Comparison of ENCODE assay signal across 8 cellular contexts in the genomic region with DNA sequence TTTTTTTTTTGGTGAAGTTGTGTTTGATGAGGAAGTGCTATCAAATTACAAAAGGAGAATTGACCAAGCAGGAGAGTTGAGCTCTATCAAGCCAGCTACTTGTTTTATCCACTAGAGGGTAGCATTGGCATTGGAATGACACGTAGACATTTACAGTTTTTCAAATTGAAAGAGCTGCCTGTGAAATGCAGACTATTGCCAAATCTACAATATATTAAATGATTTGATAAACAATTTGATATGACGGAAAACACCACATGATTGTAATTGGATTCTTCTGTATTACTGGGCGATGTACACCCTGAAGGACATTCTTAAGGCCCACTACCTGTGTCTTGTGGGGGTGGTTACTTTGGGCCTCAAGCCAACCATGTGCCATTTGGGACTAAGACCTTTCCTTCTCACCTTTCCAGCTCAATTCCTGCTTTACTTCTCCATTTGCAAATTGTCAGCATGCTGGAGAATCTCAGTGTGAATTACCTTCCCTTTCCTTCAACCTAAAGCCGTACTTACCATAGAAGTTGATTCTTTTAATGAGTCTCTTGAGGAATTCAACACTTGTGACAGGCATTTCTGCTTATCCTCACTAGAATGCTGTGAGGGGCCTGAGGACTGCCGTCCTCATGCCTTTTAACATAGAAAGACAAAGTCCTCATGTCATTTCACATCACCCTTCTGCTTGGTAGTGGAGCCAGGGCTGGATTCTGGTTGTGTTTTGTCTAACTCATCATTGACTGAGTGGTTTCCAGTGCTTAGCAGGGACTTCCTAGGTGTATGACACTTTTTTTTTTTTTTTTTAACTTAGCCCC.
A peak's percentile ranks its signal among the peaks of the same experiment; 100 is the strongest.
DNase-seq lines count a peak whose midpoint lies in the region; ATAC-seq and TF ChIP-seq lines count a peak whose summit lies in the region.

No MANE protein-coding gene starts in this region.

- WGBS in trophoblast cell (ENCODE audit: extremely low coverage, insufficient coverage, insufficient read length) = no CpG with 5 or more reads among the region's 5 CpGs

- H3K4me1 Mint-ChIP-seq in activated T-cell treated with anti-CD3 and anti-CD28 coated beads, Interleukin-2, amount 50 U/mL, for 4 hours (ENCODE audit: low read depth) = no peaks in the 10 kb centered on the region

- no peaks in the 10 kb centered on the region for H3K79me1 ChIP-seq in trophoblast cell (ENCODE audit: low read length)

- H2BK12ac ChIP-seq in trophoblast cell (ENCODE audit: low read length) = no peak overlapping the region

- ATAC-seq in GM18498 (IDR thresholded peaks at IDR 0.05; ENCODE audit: unreplicated experiment) = peak; percentile 86
- ATAC-seq in HG02938 (IDR thresholded peaks at IDR 0.05; ENCODE audit: unreplicated experiment) = peak; percentile 74
- ATAC-seq in activated T-cell treated with anti-CD3 and anti-CD28 coated beads, Interleukin-2, amount 50 U/mL, for 4 hours = no peak

- no peak overlapping the region for H2AK5ac ChIP-seq in trophoblast cell (ENCODE audit: low read length)

- no peak overlapping the region for H3K18ac ChIP-seq in trophoblast cell (ENCODE audit: low read length)

- no peak overlapping the region for H3K14ac ChIP-seq in trophoblast cell (ENCODE audit: low read length)

- H3K9me3 Mint-ChIP-seq in activated T-cell treated with anti-CD3 and anti-CD28 coated beads, Interleukin-2, amount 50 U/mL, for 4 hours = no peaks in the 10 kb centered on the region

- peaks cover 0 to 2% of the 10 kb centered on the region in 2 experiments for H3K4me1 ChIP-seq in trophoblast cell (ENCODE audit: control insufficient read depth in 1 of 2, insufficient read depth in 2 of 2, low read length in 2 of 2)

- peak; percentile 84 for DNase-seq in AG10803 (ENCODE audit: low read depth)
- peak; percentile 21 for DNase-seq in NCI-H187 treated with DMSO at 0.1 percent for 48 hours (lab: John Stamatoyannopoulos, UW)
- DNase-seq in SW480 (ENCODE audit: low spot score) = peak; percentile 73
- peak; percentile 51 for DNase-seq in foreskin melanocyte
- DNase-seq in trophoblast cell = peak in 1 of 2 donors; percentile 80
- no peak for DNase-seq in activated T-cell treated with anti-CD3 and anti-CD28 coated beads, Interleukin-2, amount 50 U/mL, for 4 hours

- H3K4me3 Mint-ChIP-seq in activated T-cell treated with anti-CD3 and anti-CD28 coated beads, Interleukin-2, amount 50 U/mL, for 4 hours = no peak overlapping the region

- no peak overlapping the region for H4K91ac ChIP-seq in trophoblast cell (ENCODE audit: low read depth, low read length)

- no peak overlapping the region for H4K12ac ChIP-seq in trophoblast cell (ENCODE audit: low read depth, low read length)

- no peak overlapping the region for H3K9ac ChIP-seq in trophoblast cell (ENCODE audit: low read length)

- H2AFZ ChIP-seq in trophoblast cell (ENCODE audit: insufficient read depth, low read length, poor library complexity) = no peak overlapping the region

- no peak overlapping the region for H2BK5ac ChIP-seq in trophoblast cell (ENCODE audit: low read depth, low read length, poor library complexity)

- no peak overlapping the region for H3K4me2 ChIP-seq in trophoblast cell (ENCODE audit: low read length)

- peaks cover 8% of the 10 kb centered on the region for H3K27me3 Mint-ChIP-seq in activated T-cell treated with anti-CD3 and anti-CD28 coated beads, Interleukin-2, amount 50 U/mL, for 4 hours (ENCODE audit: low read depth)

- H3K23ac ChIP-seq in trophoblast cell (ENCODE audit: low read length) = no peak overlapping the region

- H3K36me3 ChIP-seq in trophoblast cell (ENCODE audit: control insufficient read depth in 1 of 2, insufficient read depth in 2 of 2, low read length in 2 of 2) = no peaks in the 10 kb centered on the region

- no peaks in the 10 kb centered on the region for H3K9me3 ChIP-seq in trophoblast cell (ENCODE audit: insufficient read depth, low read depth, low read length)

- no peaks in the 10 kb centered on the region for H3K27me3 ChIP-seq in trophoblast cell (ENCODE audit: insufficient read depth, low read length)

- H3K27ac ChIP-seq in trophoblast cell (ENCODE audit: low read depth, low read length) = peak overlapping the region; percentile 70

- no peak overlapping the region for H2BK120ac ChIP-seq in trophoblast cell (ENCODE audit: insufficient read depth, low read length, poor library complexity)

- no peak overlapping the region for H3K4ac ChIP-seq in trophoblast cell (ENCODE audit: low read depth, low read length)

- no peak overlapping the region for H3K4me3 ChIP-seq in AG10803 (ENCODE audit: low read length)
- H3K4me3 ChIP-seq in trophoblast cell (ENCODE audit: low read depth, low read length) = no peak overlapping the region

- H3K36me3 Mint-ChIP-seq in activated T-cell treated with anti-CD3 and anti-CD28 coated beads, Interleukin-2, amount 50 U/mL, for 4 hours (ENCODE audit: insufficient read depth) = no peaks in the 10 kb centered on the region

- TF ChIP-seq CTCF in AG10803 (conservative IDR thresholded peaks at IDR 0.05; ENCODE audit: low read length) = peak; percentile 87

- H3K79me2 ChIP-seq in trophoblast cell (ENCODE audit: control insufficient read depth, insufficient read depth, low read length, poor library complexity) = no peaks in the 10 kb centered on the region

- H4K8ac ChIP-seq in trophoblast cell (ENCODE audit: low read depth, low read length) = no peak overlapping the region

Comparison
In these comparisons a context has a peak if more than half of its experiments do, and no peak if none do; other contexts are left out.
1. ATAC-seq: peak in GM18498 (single experiment) and HG02938 (single experiment); none in activated T-cell treated with anti-CD3 and anti-CD28 coated beads, Interleukin-2, amount 50 U/mL, for 4 hours (0 of 2).